Comparison of ENCODE assay signal across 9 cellular contexts in genomic region chr1:243325305-243325890, GRCh38.
DNase-seq lines count a peak whose midpoint lies in the region; ATAC-seq and TF ChIP-seq lines count a peak whose summit lies in the region.
"Had no signal": no experiment of that assay in that cellular context is flagged by ENCODE, and none has a peak within 500 bp of the region (broad histone marks: within the 10 kb centered on the region; RNA-seq: fewer than 3 reads in every experiment).

No MANE protein-coding gene starts in this region.

- no peaks in the 10 kb centered on the region for H3K9me3 Mint-ChIP-seq in WTC11
- H3K9me3 Mint-ChIP-seq in glutamatergic neuron (ENCODE audit: unreplicated experiment): peaks cover 1% of the 10 kb centered on the region

- H3K27me3 Mint-ChIP-seq in WTC11 (ENCODE audit: low read depth) (no peaks in the 10 kb centered on the region), glutamatergic neuron (ENCODE audit: unreplicated experiment) (no peaks in the 10 kb centered on the region)
- H3K27me3 Mint-ChIP-seq: activated naive CD8-positive, alpha-beta T cell had no signal

- H3K27ac ChIP-seq in stomach: no peak overlapping the region

- H3K4me3 Mint-ChIP-seq in WTC11 (no peak overlapping the region), glutamatergic neuron (ENCODE audit: unreplicated experiment) (no peak overlapping the region)
- H3K4me3 Mint-ChIP-seq: activated naive CD8-positive, alpha-beta T cell had no signal

- TF ChIP-seq POLR2A in stomach (IDR thresholded peaks at IDR 0.05): no peak

- H3K4me1 Mint-ChIP-seq in WTC11: peaks cover 4% of the 10 kb centered on the region
- H3K4me1 Mint-ChIP-seq in glutamatergic neuron (ENCODE audit: low read depth, unreplicated experiment): no peaks in the 10 kb centered on the region

- H3K27ac Mint-ChIP-seq in WTC11 (no peak overlapping the region), glutamatergic neuron (ENCODE audit: unreplicated experiment) (no peak overlapping the region)
- H3K27ac Mint-ChIP-seq: activated naive CD8-positive, alpha-beta T cell had no signal

- TF ChIP-seq CTCF in WTC11 (IDR thresholded peaks at IDR 0.05) (peak; percentile 43; the same call in 1 of the 2 replicates), glutamatergic neuron (IDR thresholded peaks at IDR 0.05; ENCODE audit: partially characterized antibody, unreplicated experiment) (peak; percentile 79), stomach (IDR thresholded peaks at IDR 0.05) (peak in 4 of 7 experiments; percentile 62 to 83 (median 70))

- CTCF ChIA-PET in WTC11 (lab: Charles Lee): no interaction called here

- no peaks in the 10 kb centered on the region for H3K9me3 ChIP-seq in stomach

- peaks cover 0 to 11% (median 5%) of the 10 kb centered on the region in 4 donors for H3K36me3 ChIP-seq in stomach

- DNase-seq in NOMO-1 (lab: John Stamatoyannopoulos, UW; ENCODE audit: unreplicated experiment in 2 of 2): peak; percentile 8 to 48
- no peak for DNase-seq in NOMO-1 treated with dmso at 0.1 percent for 144 hours (lab: John Stamatoyannopoulos, UW; ENCODE audit: unreplicated experiment)
- DNase-seq in NCI-H146 treated with DMSO at 0.1 percent for 48 hours (lab: John Stamatoyannopoulos, UW; ENCODE audit: unreplicated experiment): peak; percentile 22
- no peak for DNase-seq in WTC11 (ENCODE audit: low spot score)
- DNase-seq in glutamatergic neuron: no peak
- DNase-seq in stomach: no peak
- no peak for DNase-seq in mucosa of gallbladder (ENCODE audit: low spot score)

- ATAC-seq in GM21723 (IDR thresholded peaks at IDR 0.05; ENCODE audit: unreplicated experiment) (peak; percentile 67), WTC11 (no peak)

- H3K4me3 ChIP-seq in stomach: no peak overlapping the region

- H3K36me3 Mint-ChIP-seq in WTC11: no peaks in the 10 kb centered on the region
- no peaks in the 10 kb centered on the region for H3K36me3 Mint-ChIP-seq in glutamatergic neuron (ENCODE audit: unreplicated experiment)
- H3K36me3 Mint-ChIP-seq: activated naive CD8-positive, alpha-beta T cell had no signal

- intact Hi-C loops in stomach (cut with DNase I; ENCODE audit: low total_unique reads): loop anchor here (10.0 kb wide), 1 partner anchor 861 kb away; no protein-coding TSS in a partner anchor

- TF ChIP-seq EP300 in stomach (IDR thresholded peaks at IDR 0.05): no peak

- WGBS in stomach, 5 donors: 0% methylated on average over 1 of the region's 1 CpG

- POLR2A ChIA-PET in WTC11 (lab: Charles Lee): no interaction called here

- H3K27me3 ChIP-seq in stomach: no peaks in the 10 kb centered on the region

- peaks cover 0 to 7% (median 0%) of the 10 kb centered on the region in 4 donors for H3K4me1 ChIP-seq in stomach

TF ChIP-seq in WTC11, 78 proteins besides CTCF, POLR2A, EP300 and RAD21:
- TF ChIP-seq TP53 (CRISPR knock-in tag; IDR thresholded peaks at IDR 0.05): no peak
- no peak for TF ChIP-seq FOXK1 (CRISPR knock-in tag; IDR thresholded peaks at IDR 0.05)
- no peak for TF ChIP-seq MYBL2 (CRISPR knock-in tag; IDR thresholded peaks at IDR 0.05)
- no peak for TF ChIP-seq ZNF121 (CRISPR knock-in tag; IDR thresholded peaks at IDR 0.05)
- TF ChIP-seq ZNF512 (CRISPR knock-in tag; IDR thresholded peaks at IDR 0.05; ENCODE audit: borderline replicate concordance): no peak
- no peak for TF ChIP-seq GRHL2 (CRISPR knock-in tag; IDR thresholded peaks at IDR 0.05; ENCODE audit: insufficient replicate concordance, severe bottlenecking)
- TF ChIP-seq ELF4 (CRISPR knock-in tag; IDR thresholded peaks at IDR 0.05; ENCODE audit: low read depth): no peak
- TF ChIP-seq ZNF317 (CRISPR knock-in tag; IDR thresholded peaks at IDR 0.05; ENCODE audit: borderline replicate concordance, low read depth): no peak
- TF ChIP-seq SOX15 (CRISPR knock-in tag; IDR thresholded peaks at IDR 0.05): no peak
- no peak for TF ChIP-seq ZNF219 (CRISPR knock-in tag; IDR thresholded peaks at IDR 0.05; ENCODE audit: borderline replicate concordance)
- TF ChIP-seq, protein P1, sequence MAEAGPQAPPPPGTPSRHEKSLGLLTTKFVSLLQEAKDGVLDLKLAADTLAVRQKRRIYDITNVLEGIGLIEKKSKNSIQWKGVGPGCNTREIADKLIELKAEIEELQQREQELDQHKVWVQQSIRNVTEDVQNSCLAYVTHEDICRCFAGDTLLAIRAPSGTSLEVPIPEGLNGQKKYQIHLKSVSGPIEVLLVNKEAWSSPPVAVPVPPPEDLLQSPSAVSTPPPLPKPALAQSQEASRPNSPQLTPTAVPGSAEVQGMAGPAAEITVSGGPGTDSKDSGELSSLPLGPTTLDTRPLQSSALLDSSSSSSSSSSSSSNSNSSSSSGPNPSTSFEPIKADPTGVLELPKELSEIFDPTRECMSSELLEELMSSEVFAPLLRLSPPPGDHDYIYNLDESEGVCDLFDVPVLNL (CRISPR knock-in tag; IDR thresholded peaks at IDR 0.05; ENCODE audit: borderline replicate concordance, low read depth): no peak
- no peak for TF ChIP-seq SMAD4 (CRISPR knock-in tag; IDR thresholded peaks at IDR 0.05)
- no peak for TF ChIP-seq CREM (CRISPR knock-in tag; IDR thresholded peaks at IDR 0.05)
- TF ChIP-seq, protein P2, sequence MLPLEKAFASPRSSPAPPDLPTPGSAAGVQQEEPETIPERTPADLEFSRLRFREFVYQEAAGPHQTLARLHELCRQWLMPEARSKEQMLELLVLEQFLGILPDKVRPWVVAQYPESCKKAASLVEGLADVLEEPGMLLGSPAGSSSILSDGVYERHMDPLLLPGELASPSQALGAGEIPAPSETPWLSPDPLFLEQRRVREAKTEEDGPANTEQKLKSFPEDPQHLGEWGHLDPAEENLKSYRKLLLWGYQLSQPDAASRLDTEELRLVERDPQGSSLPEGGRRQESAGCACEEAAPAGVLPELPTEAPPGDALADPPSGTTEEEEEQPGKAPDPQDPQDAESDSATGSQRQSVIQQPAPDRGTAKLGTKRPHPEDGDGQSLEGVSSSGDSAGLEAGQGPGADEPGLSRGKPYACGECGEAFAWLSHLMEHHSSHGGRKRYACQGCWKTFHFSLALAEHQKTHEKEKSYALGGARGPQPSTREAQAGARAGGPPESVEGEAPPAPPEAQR (CRISPR knock-in tag; IDR thresholded peaks at IDR 0.05): no peak
- no peak for TF ChIP-seq GTF2I (CRISPR knock-in tag; conservative IDR thresholded peaks at IDR 0.05)
- no peak for TF ChIP-seq ARID4B (CRISPR knock-in tag; IDR thresholded peaks at IDR 0.05; ENCODE audit: borderline replicate concordance)
- no peak for TF ChIP-seq GABPB1 (CRISPR knock-in tag; IDR thresholded peaks at IDR 0.05)

Comparison
In these comparisons a context has a peak if more than half of its experiments do, and no peak if none do; other contexts are left out.
1. DNase-seq: peak in NOMO-1 (2 of 2) and NCI-H146 treated with DMSO at 0.1 percent for 48 hours (single experiment); none in NOMO-1 treated with dmso at 0.1 percent for 144 hours (single experiment), WTC11 (single experiment), glutamatergic neuron (single experiment), stomach (single experiment) and mucosa of gallbladder (single experiment).
2. Peak in every context shown above with its lines, with median percentiles within 50 percentile points of each other: CTCF ChIP-seq.